Comparison of ENCODE assay signal across 9 cellular contexts in genomic region chr20:38290829-38291581, GRCh38. TPM values are rescaled to one million over a fixed set of nuclear protein-coding genes. Genes with fewer than 3 reads are reported as not detected.
A peak's percentile ranks its signal among the peaks of the same experiment; 100 is the strongest.
DNase-seq lines count a peak whose midpoint lies in the region; ATAC-seq and TF ChIP-seq lines count a peak whose summit lies in the region.
"Had no signal": no experiment of that assay in that cellular context is flagged by ENCODE, and none has a peak within 500 bp of the region (broad histone marks: within the 10 kb centered on the region; RNA-seq: fewer than 3 reads in every experiment).

No MANE protein-coding gene starts in this region.

- TF ChIP-seq EP300 in ovary (IDR thresholded peaks at IDR 0.05), result no peak

- H3K27me3 ChIP-seq in H7 (ENCODE audit: control insufficient read depth, insufficient read depth, low read length) (no peaks in the 10 kb centered on the region), WERI-Rb-1 (ENCODE audit: insufficient read depth, low read depth, severe bottlenecking) (no peaks in the 10 kb centered on the region), hepatocyte (no peaks in the 10 kb centered on the region), ovary (no peaks in the 10 kb centered on the region)

- WGBS in hepatocyte (ENCODE audit: low lambda C conversion rate, missing lambda C conversion rate), result 45% methylated on average over 16 of the region's 16 CpGs
- 26 to 35% (median 30%) methylated on average over 16 of the region's 16 CpGs for whole genome bisulfite sequencing in ovary, 3 donors

- no peak overlapping the region for H3K27ac ChIP-seq in WERI-Rb-1
- H3K27ac ChIP-seq in hepatocyte, result no peak overlapping the region
- no peak overlapping the region for H3K27ac ChIP-seq in ovary
- H3K27ac ChIP-seq: parathyroid adenoma had no signal

- H3K79me2 ChIP-seq in hepatocyte, result no peaks in the 10 kb centered on the region
- H3K79me2 ChIP-seq: parathyroid adenoma had no signal

- no peaks in the 10 kb centered on the region for H3K9me2 ChIP-seq in hepatocyte (replicated peaks; ENCODE audit: insufficient read depth)

- no peaks in the 10 kb centered on the region for H4K20me1 ChIP-seq in hepatocyte (ENCODE audit: insufficient read depth, poor library complexity, severe bottlenecking)

- H3K4me3 ChIP-seq in H7 (ENCODE audit: insufficient read depth, low read depth, low read length) (no peak overlapping the region), WERI-Rb-1 (ENCODE audit: low read depth, low read length) (no peak overlapping the region), hepatocyte (no peak overlapping the region), ovary (no peak overlapping the region)

- H3K4me1 ChIP-seq in hepatocyte (ENCODE audit: insufficient read depth) (peaks cover 7% of the 10 kb centered on the region), ovary (ENCODE audit: insufficient read depth) (peaks cover 6% of the 10 kb centered on the region)
- H3K4me1 ChIP-seq: parathyroid adenoma had no signal

- ATAC-seq in HG03196 (IDR thresholded peaks at IDR 0.05; ENCODE audit: unreplicated experiment), result no peak
- no peak for ATAC-seq in GM21367 (IDR thresholded peaks at IDR 0.05; ENCODE audit: unreplicated experiment)
- no peak for ATAC-seq in HG02571 (IDR thresholded peaks at IDR 0.05; ENCODE audit: unreplicated experiment)

- intact Hi-C loops in ovary (cut with DNase I), result no loop called here

- DNase-seq in 8988T, result peak; percentile 68
- peak; percentile 85 for DNase-seq in H7
- DNase-seq in WERI-Rb-1, result peak; percentile 68
- DNase-seq in hepatocyte (ENCODE audit: low spot score), result peak; percentile 59
- no peak for DNase-seq in ovary

- peak overlapping the region; percentile 64 for H3K4me2 ChIP-seq in hepatocyte

- H3K36me3 ChIP-seq in H7 (replicated peaks; ENCODE audit: control insufficient read depth, insufficient read depth, low read length) (no peaks in the 10 kb centered on the region), WERI-Rb-1 (no peaks in the 10 kb centered on the region), hepatocyte (replicated peaks; ENCODE audit: insufficient read depth, low read depth) (no peaks in the 10 kb centered on the region), ovary (no peaks in the 10 kb centered on the region)

- peak; percentile 52; the same call in 1 of the 2 replicates for TF ChIP-seq CTCF in WERI-Rb-1 (IDR thresholded peaks at IDR 0.05; ENCODE audit: low read depth, low read length)
- peak; percentile 44 for TF ChIP-seq CTCF in hepatocyte (IDR thresholded peaks at IDR 0.05; ENCODE audit: poor library complexity)
- no peak for TF ChIP-seq CTCF in ovary (IDR thresholded peaks at IDR 0.05)

- peak overlapping the region; percentile 55 for H2AFZ ChIP-seq in hepatocyte
- H2AFZ ChIP-seq: parathyroid adenoma had no signal

- no peak for TF ChIP-seq POLR2A in ovary (IDR thresholded peaks at IDR 0.05)

- H3K9me3 ChIP-seq in WERI-Rb-1 (ENCODE audit: severe bottlenecking) (no peaks in the 10 kb centered on the region), hepatocyte (ENCODE audit: low read depth) (no peaks in the 10 kb centered on the region), ovary (no peaks in the 10 kb centered on the region)

RNA-seq across cellular contexts. Expression of gene BPI, which starts 13.0 kb away (rescaled TPM):
- not detected in 2 replicates for total RNA-seq in H7 (2014; rRNA removed; shearing (Covaris generic))
- total RNA-seq in hepatocyte (0.63 TPM in 1 of 2 replicates, not detected in the other), ovary (1 to 10 TPM in 3 of 7 donors, under 1 TPM in 3, not detected in 1; 0.43 to 1.8 (median 0.74) TPM)
- polyA plus RNA-seq in hepatocyte (0.66 TPM in 1 of 2 replicates, not detected in the other), ovary (1 to 10 TPM; 2.4 to 2.9 TPM)

RNA-seq across cellular contexts. Expression of gene KIAA1755, which starts 30.5 kb away (rescaled TPM):
- total RNA-seq in H7 (2014; rRNA removed; shearing (Covaris generic)), result 0.24 and 0.78 TPM in 2 replicates
- total RNA-seq in hepatocyte (2.0 and 3.4 TPM in 2 replicates), ovary (10 to 100 TPM in 5 of 7 donors, 1 to 10 TPM in 2; 4.4 to 29.7 (median 16.9) TPM)
- polyA plus RNA-seq in hepatocyte (1.3 and 1.6 TPM in 2 replicates), ovary (10 to 100 TPM in 1 of 2 donors, 1 to 10 TPM in 1; 9.6 to 11.8 TPM)

RNA-seq across cellular contexts. Expression of gene LBP, which starts 55.3 kb away (rescaled TPM):
- 0.21 and 0.33 TPM in 2 replicates for total RNA-seq in H7 (2014; rRNA removed; shearing (Covaris generic))
- total RNA-seq in hepatocyte, result 48.4 and 71.5 TPM in 2 replicates
- 43.0 and 57.2 TPM in 2 replicates for polyA plus RNA-seq in hepatocyte
- total RNA-seq in ovary, result under 1 TPM in 3 of 7 donors, not detected in 4; 0.12 to 0.20 (median 0.15) TPM
- polyA plus RNA-seq in ovary, result under 1 TPM in 1 of 2 donors, not detected in 1; 0.20 TPM

Comparison
In these comparisons a context has a peak if more than half of its experiments do, and no peak if none do; other contexts are left out.
1. DNase-seq: peak in 8988T (single experiment), H7 (single experiment), WERI-Rb-1 (single experiment) and hepatocyte (single experiment); none in ovary (0 of 5).
2. CTCF ChIP-seq: peak in WERI-Rb-1 (single experiment) and hepatocyte (single experiment); none in ovary (0 of 3).
3. RNA of gene LBP, which starts 55.3 kb away (total RNA-seq): 48.4 to 71.5 TPM in hepatocyte; 0.21 to 0.33 TPM in H7 and 0.12 to 0.20 TPM in ovary; every median in the first group is over 10 times any median in the second.